In genomic region chr5:119332978-119333401, GRCh38 we compare ENCODE assay signal across 9 cellular contexts. TPM values are rescaled to one million over a fixed set of nuclear protein-coding genes. Genes with fewer than 3 reads are reported as not detected.
DNase-seq lines count a peak whose midpoint lies in the region; ATAC-seq and TF ChIP-seq lines count a peak whose summit lies in the region.
"Had no signal": no experiment of that assay in that cellular context is flagged by ENCODE, and none has a peak within 500 bp of the region (broad histone marks: within the 10 kb centered on the region; RNA-seq: fewer than 3 reads in every experiment).

No MANE protein-coding gene starts in this region.

- no peaks in the 10 kb centered on the region for H3K9me3 ChIP-seq in transverse colon
- no peaks in the 10 kb centered on the region for H3K9me3 ChIP-seq in right cardiac atrium (ENCODE audit: control insufficient read depth, low read length)

- CTCF ChIA-PET in activated naive CD4-positive, alpha-beta T cell treated with anti-CD3 and anti-CD28 coated beads for 36 hours (lab: Charles Lee) = interaction anchor here (0.6 to 9.6 kb wide), 5 partner anchors 14 to 79 kb away, joined by 3 to 54 read pairs (median 5); no protein-coding TSS in a partner anchor
- CTCF ChIA-PET in activated CD8-positive, alpha-beta T cell treated with anti-CD3 and anti-CD28 coated beads, Interleukin-2, amount 10 ng/mL, durations not matched to agents 7 days and 5 days (lab: Charles Lee) = interaction anchor here (1.0 to 21.9 kb wide), 11 partner anchors 8 to 79 kb away, joined by 3 to 274 read pairs (median 9); no protein-coding TSS in a partner anchor

- no peak for TF ChIP-seq CTCF in transverse colon (IDR thresholded peaks at IDR 0.05)
- no peak for TF ChIP-seq CTCF in osteocyte (IDR thresholded peaks at IDR 0.05)

- in situ Hi-C loops in transverse colon (cut with MboI; ENCODE audit: low pct_ligation_motif_present in 1 of 4, low pct_unique_long_range_greater_than_20kb in 1 of 4, low sequenced_read_pairs in 3 of 4) = no loop called here

- H3K4me3 ChIP-seq in transverse colon = peak overlapping the region in 1 of 4 donors; percentile 24
- no peak overlapping the region for H3K4me3 ChIP-seq in right cardiac atrium (ENCODE audit: low read length)

- peaks cover 92% of the 10 kb centered on the region for H3K4me1 Mint-ChIP-seq in activated naive CD4-positive, alpha-beta T cell treated with anti-CD3 and anti-CD28 coated beads for 36 hours (ENCODE audit: low read depth)
- H3K4me1 Mint-ChIP-seq in activated CD8-positive, alpha-beta T cell treated with anti-CD3 and anti-CD28 coated beads, Interleukin-2, amount 10 ng/mL, durations not matched to agents 7 days and 5 days (ENCODE audit: low read depth) = peaks cover 86% of the 10 kb centered on the region
- peaks cover 18% of the 10 kb centered on the region for H3K4me1 Mint-ChIP-seq in osteocyte (ENCODE audit: unreplicated experiment)

- peak overlapping the region; percentile 73 for H3K4me3 Mint-ChIP-seq in activated naive CD4-positive, alpha-beta T cell treated with anti-CD3 and anti-CD28 coated beads for 36 hours
- H3K4me3 Mint-ChIP-seq in activated CD8-positive, alpha-beta T cell treated with anti-CD3 and anti-CD28 coated beads, Interleukin-2, amount 10 ng/mL, durations not matched to agents 7 days and 5 days = peak overlapping the region; percentile 80
- no peak overlapping the region for H3K4me3 Mint-ChIP-seq in osteocyte (ENCODE audit: unreplicated experiment)

- H3K27ac Mint-ChIP-seq in activated naive CD4-positive, alpha-beta T cell treated with anti-CD3 and anti-CD28 coated beads for 36 hours = peak overlapping the region; percentile 96
- peak overlapping the region; percentile 93 for H3K27ac Mint-ChIP-seq in activated CD8-positive, alpha-beta T cell treated with anti-CD3 and anti-CD28 coated beads, Interleukin-2, amount 10 ng/mL, durations not matched to agents 7 days and 5 days
- H3K27ac Mint-ChIP-seq in osteocyte (ENCODE audit: unreplicated experiment) = no peak overlapping the region

- DNase-seq in activated naive CD4-positive, alpha-beta T cell treated with anti-CD3 and anti-CD28 coated beads for 36 hours = no peak
- no peak for DNase-seq in activated naive CD4-positive, alpha-beta T cell treated with Interleukin-2 at 50 U/mL for 16 hours
- no peak for DNase-seq in activated CD8-positive, alpha-beta T cell treated with anti-CD3 and anti-CD28 coated beads, Interleukin-2, amount 10 ng/mL, durations not matched to agents 7 days and 5 days
- DNase-seq in transverse colon (no peak), osteocyte (ENCODE audit: extremely low spot score, unreplicated experiment) (no peak), right cardiac atrium (no peak), amniotic stem cell (lab: John Stamatoyannopoulos, UW) (no peak)
- DNase-seq: NCI-H524 treated with DMSO at 0.1 percent for 48 hours had no signal

- H3K4me1 ChIP-seq in transverse colon = peaks cover 14 to 56% (median 33%) of the 10 kb centered on the region in 4 donors
- no peaks in the 10 kb centered on the region for H3K4me1 ChIP-seq in right cardiac atrium (ENCODE audit: control insufficient read depth, insufficient read depth, low read length)

- H3K9me3 Mint-ChIP-seq in activated naive CD4-positive, alpha-beta T cell treated with anti-CD3 and anti-CD28 coated beads for 36 hours = no peaks in the 10 kb centered on the region
- H3K9me3 Mint-ChIP-seq in activated CD8-positive, alpha-beta T cell treated with anti-CD3 and anti-CD28 coated beads, Interleukin-2, amount 10 ng/mL, durations not matched to agents 7 days and 5 days (ENCODE audit: insufficient read depth) = no peaks in the 10 kb centered on the region
- no peaks in the 10 kb centered on the region for H3K9me3 Mint-ChIP-seq in osteocyte (ENCODE audit: unreplicated experiment)

- peaks cover 12% of the 10 kb centered on the region for H3K36me3 Mint-ChIP-seq in activated naive CD4-positive, alpha-beta T cell treated with anti-CD3 and anti-CD28 coated beads for 36 hours (ENCODE audit: low read depth)
- H3K36me3 Mint-ChIP-seq in activated CD8-positive, alpha-beta T cell treated with anti-CD3 and anti-CD28 coated beads, Interleukin-2, amount 10 ng/mL, durations not matched to agents 7 days and 5 days (ENCODE audit: low read depth) = peaks cover 60% of the 10 kb centered on the region
- no peaks in the 10 kb centered on the region for H3K36me3 Mint-ChIP-seq in osteocyte (ENCODE audit: unreplicated experiment)

- WGBS in transverse colon (ENCODE audit: low coverage in 1 of 2), 2 donors = 61 to 63% methylated on average over 2 to 4 of the region's 4 CpGs
- WGBS in right cardiac atrium = 76% methylated on average over 4 of the region's 4 CpGs

- H3K36me3 ChIP-seq in transverse colon = no peaks in the 10 kb centered on the region

- H3K27me3 ChIP-seq in transverse colon (no peaks in the 10 kb centered on the region), right cardiac atrium (ENCODE audit: control insufficient read depth, insufficient read depth) (no peaks in the 10 kb centered on the region)

- POLR2A ChIA-PET in activated CD8-positive, alpha-beta T cell treated with anti-CD3 and anti-CD28 coated beads, Interleukin-2, amount 10 ng/mL, durations not matched to agents 7 days and 5 days (lab: Charles Lee) = interaction anchor here (0.6 to 19.3 kb wide), 15 partner anchors 9 to 65 kb away, joined by 3 to 280 read pairs (median 4); partner anchors contain the start of gene TNFAIP8

- TF ChIP-seq EP300 in transverse colon (IDR thresholded peaks at IDR 0.05; ENCODE audit: low read depth) = no peak

- no peak for TF ChIP-seq POLR2A in transverse colon (IDR thresholded peaks at IDR 0.05)

- H3K27me3 Mint-ChIP-seq in activated naive CD4-positive, alpha-beta T cell treated with anti-CD3 and anti-CD28 coated beads for 36 hours (ENCODE audit: low read depth) = no peaks in the 10 kb centered on the region
- H3K27me3 Mint-ChIP-seq in activated CD8-positive, alpha-beta T cell treated with anti-CD3 and anti-CD28 coated beads, Interleukin-2, amount 10 ng/mL, durations not matched to agents 7 days and 5 days (ENCODE audit: low read depth) = no peaks in the 10 kb centered on the region
- H3K27me3 Mint-ChIP-seq in osteocyte (ENCODE audit: unreplicated experiment) = no peaks in the 10 kb centered on the region

- H3K27ac ChIP-seq in transverse colon (peak overlapping the region; percentile 15 to 51 (median 38)), right cardiac atrium (ENCODE audit: low read length) (no peak overlapping the region)

- ATAC-seq in HG02943 (IDR thresholded peaks at IDR 0.05; ENCODE audit: low read depth, unreplicated experiment) (peak; percentile 40), right cardiac atrium (no peak)
- no peak for ATAC-seq in activated CD8-positive, alpha-beta T cell treated with anti-CD3 and anti-CD28 coated beads, Interleukin-2, amount 10 ng/mL, durations not matched to agents 7 days and 5 days

- intact Hi-C loops in activated naive CD4-positive, alpha-beta T cell treated with anti-CD3 and anti-CD28 coated beads for 36 hours (cut with micrococcal nuclease) = loop anchor here (1.0 to 2.0 kb wide), 8 partner anchors 8 to 302 kb away; no protein-coding TSS in a partner anchor
- intact Hi-C loops in transverse colon (cut with DNase I; ENCODE audit: low total_unique reads) = no loop called here
- intact Hi-C loops in right cardiac atrium (cut with DNase I) = no loop called here

RNA-seq across cellular contexts. Expression of gene TNFAIP8, which starts 22.8 kb away (rescaled TPM):
- total RNA-seq in activated naive CD4-positive, alpha-beta T cell treated with anti-CD3 and anti-CD28 coated beads for 36 hours = 100 to 1,000 TPM; 141 to 142 TPM
- 100 to 1,000 TPM; 123 to 127 TPM for total RNA-seq in activated CD8-positive, alpha-beta T cell treated with anti-CD3 and anti-CD28 coated beads, Interleukin-2, amount 10 ng/mL, durations not matched to agents 7 days and 5 days
- 10 to 100 TPM in 3 of 4 donors, 1 to 10 TPM in 1; 9.8 to 28.1 (median 22.5) TPM for total RNA-seq in transverse colon
- total RNA-seq in osteocyte = 13.3 and 14.0 TPM in 2 replicates
- total RNA-seq in right cardiac atrium = 1 to 10 TPM; 4.1 to 5.9 (median 4.5) TPM
- polyA plus RNA-seq in right cardiac atrium = 2.7 TPM
